Comparison of ENCODE assay signal across 18 cellular contexts in genomic region chr7:149883049-149883439, GRCh38. TPM values are rescaled to one million over a fixed set of nuclear protein-coding genes. Genes with fewer than 3 reads are reported as not detected.
DNase-seq lines count a peak whose midpoint lies in the region; ATAC-seq and TF ChIP-seq lines count a peak whose summit lies in the region.
"Had no signal": no experiment of that assay in that cellular context is flagged by ENCODE, and none has a peak within 500 bp of the region (broad histone marks: within the 10 kb centered on the region; RNA-seq: fewer than 3 reads in every experiment).

No MANE protein-coding gene starts in this region.

- H3K9me3 Mint-ChIP-seq in activated naive CD8-positive, alpha-beta T cell (ENCODE audit: low read depth): no peaks in the 10 kb centered on the region
- no peaks in the 10 kb centered on the region for H3K9me3 Mint-ChIP-seq in activated naive CD8-positive, alpha-beta T cell treated with anti-CD3 and anti-CD28 coated beads for 36 hours
- no peaks in the 10 kb centered on the region for H3K9me3 Mint-ChIP-seq in activated CD8-positive, alpha-beta T cell treated with anti-CD3 and anti-CD28 coated beads, Interleukin-2, amount 10 ng/mL, durations not matched to agents 7 days and 5 days (ENCODE audit: insufficient read depth)
- H3K9me3 Mint-ChIP-seq: activated CD4-positive, alpha-beta memory T cell treated with anti-CD3 and anti-CD28 coated beads for 36 hours; activated T-cell treated with anti-CD3 and anti-CD28 coated beads, Interleukin-2, amount 50 U/mL, for 4 hours; T-helper 1 cell treated with Interleukin-12 subunit alpha and Interleukin-12 subunit beta and Interleukin-4 antibody, amounts not matched to agents 30 μg/mL and 1 μg/mL, for 36 hours had no signal

- no peak overlapping the region for H3K9ac ChIP-seq in mesenchymal stem cell (ENCODE audit: low read length)
- H3K9ac ChIP-seq: BLaER1 treated with 17β-estradiol and CSF1 and Interleukin-3, amounts not matched to agents 10 nM and 100 nM had no signal

- H2BK15ac ChIP-seq in mesenchymal stem cell (ENCODE audit: low read depth, poor library complexity, severe bottlenecking): no peak overlapping the region

- H3K27ac Mint-ChIP-seq in activated naive CD8-positive, alpha-beta T cell: peak overlapping the region; percentile 41
- no peak overlapping the region for H3K27ac Mint-ChIP-seq in activated naive CD8-positive, alpha-beta T cell treated with anti-CD3 and anti-CD28 coated beads for 36 hours
- peak overlapping the region; percentile 51 for H3K27ac Mint-ChIP-seq in activated CD8-positive, alpha-beta T cell treated with anti-CD3 and anti-CD28 coated beads, Interleukin-2, amount 10 ng/mL, durations not matched to agents 7 days and 5 days
- H3K27ac Mint-ChIP-seq: activated CD4-positive, alpha-beta memory T cell treated with anti-CD3 and anti-CD28 coated beads for 36 hours; T-helper 1 cell treated with Interleukin-12 subunit alpha and Interleukin-12 subunit beta and Interleukin-4 antibody, amounts not matched to agents 30 μg/mL and 1 μg/mL, for 36 hours had no signal

- peaks cover 3% of the 10 kb centered on the region for H3K36me3 Mint-ChIP-seq in activated naive CD8-positive, alpha-beta T cell
- peaks cover 6% of the 10 kb centered on the region for H3K36me3 Mint-ChIP-seq in activated naive CD8-positive, alpha-beta T cell treated with anti-CD3 and anti-CD28 coated beads for 36 hours
- peaks cover 37% of the 10 kb centered on the region for H3K36me3 Mint-ChIP-seq in activated CD8-positive, alpha-beta T cell treated with anti-CD3 and anti-CD28 coated beads, Interleukin-2, amount 10 ng/mL, durations not matched to agents 7 days and 5 days (ENCODE audit: low read depth)

- H3K4me3 Mint-ChIP-seq in activated naive CD8-positive, alpha-beta T cell: no peak overlapping the region
- H3K4me3 Mint-ChIP-seq in activated naive CD8-positive, alpha-beta T cell treated with anti-CD3 and anti-CD28 coated beads for 36 hours: no peak overlapping the region
- no peak overlapping the region for H3K4me3 Mint-ChIP-seq in activated CD8-positive, alpha-beta T cell treated with anti-CD3 and anti-CD28 coated beads, Interleukin-2, amount 10 ng/mL, durations not matched to agents 7 days and 5 days
- H3K4me3 Mint-ChIP-seq: activated CD4-positive, alpha-beta memory T cell treated with anti-CD3 and anti-CD28 coated beads for 36 hours; activated T-cell treated with anti-CD3 and anti-CD28 coated beads, Interleukin-2, amount 50 U/mL, for 4 hours; T-helper 1 cell treated with Interleukin-12 subunit alpha and Interleukin-12 subunit beta and Interleukin-4 antibody, amounts not matched to agents 30 μg/mL and 1 μg/mL, for 36 hours had no signal

- no peak for TF ChIP-seq CTCF in RWPE1 (conservative IDR thresholded peaks at IDR 0.05; ENCODE audit: low read depth)

- CTCF ChIA-PET in activated CD8-positive, alpha-beta T cell treated with anti-CD3 and anti-CD28 coated beads, Interleukin-2, amount 10 ng/mL, durations not matched to agents 7 days and 5 days (lab: Charles Lee): interaction anchor here (0.7 to 3.1 kb wide), 17 partner anchors 8 to 425 kb away, joined by 3 to 14 read pairs (median 6); partner anchors contain the start of gene ZNF862
- CTCF ChIA-PET in RWPE1 (lab: Yijun Ruan, JAX): interaction anchor here (0.6 kb wide), 1 partner anchor 203 kb away, joined by 4 read pairs; no protein-coding TSS in a partner anchor

- H3K4ac ChIP-seq in mesenchymal stem cell (ENCODE audit: low read depth in 1 of 2, low read length in 2 of 2): no peak overlapping the region

- no peak overlapping the region for H3K23ac ChIP-seq in mesenchymal stem cell (ENCODE audit: low read length in 2 of 2)

- H3K27ac ChIP-seq in mesenchymal stem cell (ENCODE audit: low read length, poor library complexity, severe bottlenecking): peak overlapping the region; percentile 20
- H3K27ac ChIP-seq in substantia nigra (ENCODE audit: low read depth, low read length, poor library complexity, severe bottlenecking): peak overlapping the region; percentile 66
- H3K27ac ChIP-seq in RWPE1: no peak overlapping the region
- H3K27ac ChIP-seq: A549; BLaER1 treated with 17β-estradiol and CSF1 and Interleukin-3, amounts not matched to agents 10 nM and 100 nM; gastrocnemius medialis; neutrophil had no signal

- H3K4me2 ChIP-seq in mesenchymal stem cell (ENCODE audit: low read length, poor library complexity, severe bottlenecking): no peak overlapping the region
- H3K4me2 ChIP-seq: A549 had no signal

- no peak overlapping the region for H2BK12ac ChIP-seq in mesenchymal stem cell (ENCODE audit: low read length in 2 of 2)

- ATAC-seq in activated CD8-positive, alpha-beta T cell treated with anti-CD3 and anti-CD28 coated beads, Interleukin-2, amount 10 ng/mL, durations not matched to agents 7 days and 5 days: no peak
- ATAC-seq in HG03354 (IDR thresholded peaks at IDR 0.05; ENCODE audit: poor library complexity, severe bottlenecking, unreplicated experiment): no peak
- ATAC-seq in GM21717 (IDR thresholded peaks at IDR 0.05; ENCODE audit: unreplicated experiment): no peak

- no peak overlapping the region for H2BK5ac ChIP-seq in mesenchymal stem cell (ENCODE audit: low read depth, low read length, poor library complexity, severe bottlenecking)

- POLR2A ChIA-PET in activated CD8-positive, alpha-beta T cell treated with anti-CD3 and anti-CD28 coated beads, Interleukin-2, amount 10 ng/mL, durations not matched to agents 7 days and 5 days (lab: Charles Lee): interaction anchor here (0.6 to 0.8 kb wide), 2 partner anchors 18 to 48 kb away, joined by 3 read pairs; no protein-coding TSS in a partner anchor
- POLR2A ChIA-PET in RWPE1 (lab: Yijun Ruan, JAX; ENCODE audit: low non-redundant PET): no interaction called here

- no peaks in the 10 kb centered on the region for H3K79me1 ChIP-seq in mesenchymal stem cell (replicated peaks; ENCODE audit: low read length, poor library complexity, severe bottlenecking)

- H3K4me3 ChIP-seq in mesenchymal stem cell (ENCODE audit: insufficient read depth in 1 of 2, low read depth in 1 of 2, low read length in 2 of 2): no peak overlapping the region
- H3K4me3 ChIP-seq: A549; BLaER1 treated with 17β-estradiol and CSF1 and Interleukin-3, amounts not matched to agents 10 nM and 100 nM; gastrocnemius medialis; HAP-1; right atrium auricular region; stomach had no signal

- peaks cover 0 to 14% of the 10 kb centered on the region in 2 experiments for H3K36me3 ChIP-seq in mesenchymal stem cell (ENCODE audit: control insufficient read depth in 1 of 2, insufficient read depth in 2 of 2, low read depth in 1 of 2, low read length in 2 of 2)
- H3K36me3 ChIP-seq: gastrocnemius medialis, HAP-1, neutrophil, right atrium auricular region had no signal

- H3K9me3 ChIP-seq in mesenchymal stem cell (ENCODE audit: control insufficient read depth, low read length): no peaks in the 10 kb centered on the region
- H3K9me3 ChIP-seq: A549; BLaER1 treated with 17β-estradiol and CSF1 and Interleukin-3, amounts not matched to agents 10 nM and 100 nM; gastrocnemius medialis; HAP-1; neutrophil; right atrium auricular region; stomach had no signal

- H3K27me3 ChIP-seq in mesenchymal stem cell (ENCODE audit: control insufficient read depth in 1 of 2, insufficient read depth in 1 of 2, low read length in 2 of 2): peaks cover 0 to 3% of the 10 kb centered on the region in 2 experiments
- H3K27me3 ChIP-seq: gastrocnemius medialis, neutrophil, right atrium auricular region, stomach had no signal

- H3K18ac ChIP-seq in mesenchymal stem cell (ENCODE audit: low read depth in 1 of 2, low read length in 2 of 2): no peak overlapping the region

- DNase-seq in activated naive CD8-positive, alpha-beta T cell treated with anti-CD3 and anti-CD28 coated beads for 36 hours: no peak
- no peak for DNase-seq in activated CD8-positive, alpha-beta T cell treated with anti-CD3 and anti-CD28 coated beads, Interleukin-2, amount 10 ng/mL, durations not matched to agents 7 days and 5 days
- DNase-seq in mesenchymal stem cell: no peak
- DNase-seq in substantia nigra (lab: John Stamatoyannopoulos, UW): no peak
- DNase-seq in RWPE1 (ENCODE audit: low spot score): no peak
- DNase-seq: gastrocnemius medialis had no signal

- no peak overlapping the region for H3K14ac ChIP-seq in mesenchymal stem cell (ENCODE audit: low read length in 2 of 2)

- peak overlapping the region; percentile 25 for H2AK5ac ChIP-seq in mesenchymal stem cell (ENCODE audit: low read length, severe bottlenecking)

- no peak overlapping the region for H2AFZ ChIP-seq in mesenchymal stem cell (ENCODE audit: low read depth, low read length)

- peaks cover 43% of the 10 kb centered on the region for H3K4me1 ChIP-seq in mesenchymal stem cell (ENCODE audit: control insufficient read depth, insufficient read depth, low read depth, low read length)
- H3K4me1 ChIP-seq: A549, gastrocnemius medialis, HAP-1 had no signal

- no peak overlapping the region for H4K91ac ChIP-seq in mesenchymal stem cell (ENCODE audit: low read length)

- WGBS in mesenchymal stem cell: 72% methylated on average over 8 of the region's 8 CpGs

- no peaks in the 10 kb centered on the region for H3K27me3 Mint-ChIP-seq in activated naive CD8-positive, alpha-beta T cell
- H3K27me3 Mint-ChIP-seq in activated naive CD8-positive, alpha-beta T cell treated with anti-CD3 and anti-CD28 coated beads for 36 hours: no peaks in the 10 kb centered on the region
- no peaks in the 10 kb centered on the region for H3K27me3 Mint-ChIP-seq in activated CD8-positive, alpha-beta T cell treated with anti-CD3 and anti-CD28 coated beads, Interleukin-2, amount 10 ng/mL, durations not matched to agents 7 days and 5 days (ENCODE audit: low read depth)
- H3K27me3 Mint-ChIP-seq: activated CD4-positive, alpha-beta memory T cell treated with anti-CD3 and anti-CD28 coated beads for 36 hours had no signal

- H2BK120ac ChIP-seq in mesenchymal stem cell (ENCODE audit: low read depth, low read length): no peak overlapping the region

- peaks cover 15% of the 10 kb centered on the region for H3K4me1 Mint-ChIP-seq in activated naive CD8-positive, alpha-beta T cell (ENCODE audit: low read depth)
- peaks cover 13% of the 10 kb centered on the region for H3K4me1 Mint-ChIP-seq in activated naive CD8-positive, alpha-beta T cell treated with anti-CD3 and anti-CD28 coated beads for 36 hours
- H3K4me1 Mint-ChIP-seq in activated CD8-positive, alpha-beta T cell treated with anti-CD3 and anti-CD28 coated beads, Interleukin-2, amount 10 ng/mL, durations not matched to agents 7 days and 5 days (ENCODE audit: low read depth): peaks cover 26% of the 10 kb centered on the region

- no peak overlapping the region for H4K8ac ChIP-seq in mesenchymal stem cell (ENCODE audit: low read length)

RNA-seq across cellular contexts. Expression of gene ATP6V0E2, which starts 9.3 kb away (rescaled TPM):
- 10 to 100 TPM; 59.2 to 64.0 TPM for total RNA-seq in activated naive CD8-positive, alpha-beta T cell treated with anti-CD3 and anti-CD28 coated beads for 36 hours
- 10 to 100 TPM; 92.9 to 99.6 TPM for total RNA-seq in activated CD8-positive, alpha-beta T cell treated with anti-CD3 and anti-CD28 coated beads, Interleukin-2, amount 10 ng/mL, durations not matched to agents 7 days and 5 days
- 18.3 TPM for polyA plus RNA-seq in mesenchymal stem cell (2013, experiment 1 of 2)
- 19.6 TPM for polyA plus RNA-seq in mesenchymal stem cell (2013, experiment 2 of 2)

RNA-seq across cellular contexts. Expression of gene ZNF862, which starts 44.9 kb away (rescaled TPM):
- 1 to 10 TPM; 5.9 to 7.0 TPM for total RNA-seq in activated naive CD8-positive, alpha-beta T cell treated with anti-CD3 and anti-CD28 coated beads for 36 hours
- total RNA-seq in activated CD8-positive, alpha-beta T cell treated with anti-CD3 and anti-CD28 coated beads, Interleukin-2, amount 10 ng/mL, durations not matched to agents 7 days and 5 days: 10 to 100 TPM; 21.5 to 24.9 TPM
- polyA plus RNA-seq in mesenchymal stem cell (2013, experiment 1 of 2): 4.8 TPM
- polyA plus RNA-seq in mesenchymal stem cell (2013, experiment 2 of 2): 3.6 TPM
